In the genomic region with DNA sequence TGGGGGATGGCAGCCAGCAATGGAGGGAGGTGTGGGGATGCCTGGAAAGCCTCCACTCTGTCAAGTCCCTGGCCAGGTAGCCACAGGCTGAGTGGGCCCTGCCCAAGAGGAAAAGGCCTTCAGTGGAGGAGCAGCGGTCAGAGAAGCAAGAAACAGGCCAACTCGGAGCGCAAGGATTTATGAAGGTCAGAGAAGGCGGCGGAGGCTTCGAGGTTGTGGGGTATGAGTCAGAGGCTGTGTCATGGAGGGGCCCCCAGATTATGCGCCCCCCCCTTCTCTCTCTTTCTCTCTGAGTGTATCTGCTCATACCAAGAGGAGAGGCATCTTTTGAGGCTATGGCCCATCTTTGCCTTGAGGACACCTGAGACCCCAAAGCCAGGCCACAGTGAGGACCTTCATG, we compare ENCODE assay signal across 15 cellular contexts.
A peak's percentile ranks its signal among the peaks of the same experiment; 100 is the strongest.
DNase-seq lines count a peak whose midpoint lies in the region; ATAC-seq and TF ChIP-seq lines count a peak whose summit lies in the region.
"Had no signal": no experiment of that assay in that cellular context is flagged by ENCODE, and none has a peak within 500 bp of the region (broad histone marks: within the 10 kb centered on the region; RNA-seq: fewer than 3 reads in every experiment).

No MANE protein-coding gene starts in this region.

- no peak for ATAC-seq in GM21737 (IDR thresholded peaks at IDR 0.05; ENCODE audit: unreplicated experiment)
- ATAC-seq: gastroesophageal sphincter, left lobe of liver had no signal

- peak; percentile 25 for DNase-seq in HT1080 (ENCODE audit: low read depth)
- peak; percentile 73 for DNase-seq in activated CD8-positive, alpha-beta memory T cell treated with anti-CD3 and anti-CD28 coated beads for 24 hours
- DNase-seq in endodermal cell: no peak
- peak; percentile 16 to 22 for DNase-seq in stimulated activated CD4-positive, alpha-beta T cell treated with anti-CD3 and anti-CD28 coated beads, Interleukin-4, amount 100 ng/mL, for 4 hours
- no peak for DNase-seq in GM19238 (ENCODE audit: insufficient read length, low spot score)
- DNase-seq in A673 (ENCODE audit: low spot score): no peak
- DNase-seq in NCI-H82 (lab: John Stamatoyannopoulos, UW): no peak
- DNase-seq: effector CD4-positive, alpha-beta T cell; NCI-H1436; tibial artery had no signal

- BruUV-seq in A673 (replicated peaks; lab: Mats Ljungman, UMichigan): no TSS peak

- no peaks in the 10 kb centered on the region for H3K36me3 Mint-ChIP-seq in endodermal cell (ENCODE audit: low read depth)

- H3K27me3 Mint-ChIP-seq in endodermal cell (ENCODE audit: insufficient read depth): peaks cover 16% of the 10 kb centered on the region

- H3K27me3 ChIP-seq in endodermal cell (ENCODE audit: control insufficient read depth, insufficient read depth, low read length, poor library complexity, severe bottlenecking) (peaks cover 21% of the 10 kb centered on the region), A673 (replicated peaks; ENCODE audit: insufficient read depth, low read depth, low read length, poor library complexity) (no peaks in the 10 kb centered on the region)
- H3K27me3 ChIP-seq: ascending aorta, gastroesophageal sphincter had no signal

- H3K4me3 ChIP-seq in endodermal cell (ENCODE audit: low read length): no peak overlapping the region
- no peak overlapping the region for H3K4me3 ChIP-seq in A673 (ENCODE audit: low read depth, low read length, poor library complexity, severe bottlenecking)
- H3K4me3 ChIP-seq: ascending aorta, gastroesophageal sphincter, SJSA1, tibial artery had no signal

- intact Hi-C loops in A673 (cut with micrococcal nuclease; ENCODE audit: unreplicated experiment): no loop called here

- H3K27ac ChIP-seq in endodermal cell (ENCODE audit: low read depth, low read length) (no peak overlapping the region), A673 (ENCODE audit: low read depth, low read length, poor library complexity, severe bottlenecking) (no peak overlapping the region)
- H3K27ac ChIP-seq: SJSA1 had no signal

- peaks cover 1% of the 10 kb centered on the region for H3K4me1 Mint-ChIP-seq in endodermal cell

- H3K9me3 ChIP-seq in endodermal cell (ENCODE audit: control insufficient read depth, low read length) (no peaks in the 10 kb centered on the region), A673 (ENCODE audit: low read depth, low read length, poor library complexity, severe bottlenecking) (no peaks in the 10 kb centered on the region)
- H3K9me3 ChIP-seq: ascending aorta, gastroesophageal sphincter, SJSA1, tibial artery had no signal

- H3K36me3 ChIP-seq in endodermal cell (ENCODE audit: control insufficient read depth, insufficient read depth, low read length): no peaks in the 10 kb centered on the region
- H3K36me3 ChIP-seq in A673 (ENCODE audit: insufficient read depth, low read length, poor library complexity, severe bottlenecking): no peaks in the 10 kb centered on the region
- H3K36me3 ChIP-seq: ascending aorta, gastroesophageal sphincter, SJSA1, tibial artery had no signal

- H3K9me3 Mint-ChIP-seq in endodermal cell: no peaks in the 10 kb centered on the region

- no peak overlapping the region for H3K9ac ChIP-seq in endodermal cell (ENCODE audit: extremely low read depth, low read length, poor library complexity, severe bottlenecking)

- WGBS in endodermal cell (ENCODE audit: insufficient coverage in 1 of 2, insufficient read length in 1 of 2), 2 experiments: 87 to 96% methylated on average over 6 to 7 of the region's 7 CpGs

- POLR2A ChIA-PET in A673 (lab: Charles Lee; ENCODE audit: low non-redundant PET): no interaction called here

- CTCF ChIA-PET in A673 (lab: Charles Lee): no interaction called here

- no peak overlapping the region for H3K4me3 Mint-ChIP-seq in endodermal cell

- no peaks in the 10 kb centered on the region for H3K4me1 ChIP-seq in endodermal cell (ENCODE audit: control insufficient read depth, insufficient read depth, low read length)
- H3K4me1 ChIP-seq in A673 (ENCODE audit: insufficient read depth, low read length, poor library complexity, severe bottlenecking): no peaks in the 10 kb centered on the region

- TF ChIP-seq CTCF in endodermal cell (conservative IDR thresholded peaks at IDR 0.05): no peak
- no peak for TF ChIP-seq CTCF in A673 (conservative IDR thresholded peaks at IDR 0.05; ENCODE audit: low read depth, low read length)

- peak overlapping the region; percentile 30 for H3K27ac Mint-ChIP-seq in endodermal cell

Comparison
In these comparisons a context has a peak if more than half of its experiments do, and no peak if none do; other contexts are left out.
1. DNase-seq: peak in HT1080 (single experiment), activated CD8-positive, alpha-beta memory T cell treated with anti-CD3 and anti-CD28 coated beads for 24 hours (single experiment) and stimulated activated CD4-positive, alpha-beta T cell treated with anti-CD3 and anti-CD28 coated beads, Interleukin-4, amount 100 ng/mL, for 4 hours (2 of 2); none in endodermal cell (single experiment), GM19238 (single experiment), A673 (single experiment) and NCI-H82 (single experiment).